8 cellular contexts compared by ENCODE assay signal in the genomic region with DNA sequence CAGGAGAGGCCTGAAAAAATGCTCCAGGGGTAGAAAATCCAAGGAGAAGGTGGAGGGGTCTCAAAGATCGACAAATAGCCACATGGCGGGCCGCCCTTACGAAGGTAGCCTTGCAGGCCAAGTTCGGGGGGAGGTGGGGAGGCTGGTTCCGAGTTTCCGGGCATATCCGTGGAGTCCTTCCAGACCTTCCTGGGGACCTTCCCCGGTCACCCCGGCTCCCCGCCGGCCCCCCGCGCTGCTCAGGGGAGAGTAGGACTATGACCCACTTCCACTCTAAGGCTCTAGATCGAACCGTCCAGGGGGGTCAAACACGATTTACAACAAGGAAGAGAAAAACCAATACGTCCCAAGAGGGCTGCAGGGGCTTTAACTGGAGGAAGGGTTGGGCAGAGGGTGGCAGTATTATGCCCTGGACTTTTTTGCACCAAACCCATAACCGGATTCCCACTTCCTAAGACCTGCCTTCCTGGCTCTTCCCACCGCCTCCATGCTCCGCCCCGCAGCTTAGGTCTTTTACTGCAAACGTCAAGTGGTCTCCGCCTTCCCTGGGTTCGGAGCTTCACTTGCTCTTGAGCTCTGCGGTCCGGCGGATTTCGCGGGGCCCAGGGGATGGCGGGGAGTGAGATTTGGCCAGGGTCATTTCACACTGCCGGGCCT. TPM values are rescaled to one million over a fixed set of nuclear protein-coding genes. Genes with fewer than 3 reads are reported as not detected.
DNase-seq lines count a peak whose midpoint lies in the region; ATAC-seq, FAIRE-seq and TF ChIP-seq lines count a peak whose summit lies in the region.

No MANE protein-coding gene starts in this region.

- H3K4me1 Mint-ChIP-seq in MCF 10A (ENCODE audit: insufficient read depth, unreplicated experiment): peaks cover 8% of the 10 kb centered on the region
- peaks cover 11 to 18% of the 10 kb centered on the region in 2 donors for H3K4me1 Mint-ChIP-seq in stimulated activated naive B cell treated with anti-CD40 and anti-IgM and Interleukin-4, amounts not matched to agents 10 μg/mL and 1 μg/mL and 100 μg/mL, for 72 hours
- H3K4me1 Mint-ChIP-seq in stimulated activated effector memory CD8-positive, alpha-beta T cell treated with anti-CD3 and anti-CD28 coated beads, Interleukin-12 subunit alpha, Interleukin-12 subunit beta, amount 100 ng/mL, for 72 hours: no peaks in the 10 kb centered on the region

- H3K36me3 Mint-ChIP-seq in MCF 10A (ENCODE audit: insufficient read depth, unreplicated experiment): peaks cover 6% of the 10 kb centered on the region
- no peaks in the 10 kb centered on the region for H3K36me3 Mint-ChIP-seq in stimulated activated naive B cell treated with anti-CD40 and anti-IgM and Interleukin-4, amounts not matched to agents 10 μg/mL and 1 μg/mL and 100 μg/mL, for 72 hours
- no peaks in the 10 kb centered on the region for H3K36me3 Mint-ChIP-seq in stimulated activated effector memory CD8-positive, alpha-beta T cell treated with anti-CD3 and anti-CD28 coated beads, Interleukin-12 subunit alpha, Interleukin-12 subunit beta, amount 100 ng/mL, for 72 hours

- TF ChIP-seq POLR2A in H54 (IDR thresholded peaks at IDR 0.05; ENCODE audit: low read depth, low read length): peak; percentile 27; the same call in 1 of the 2 replicates

- H3K27me3 Mint-ChIP-seq in MCF 10A (ENCODE audit: insufficient read depth, unreplicated experiment): no peaks in the 10 kb centered on the region
- H3K27me3 Mint-ChIP-seq in stimulated activated naive B cell treated with anti-CD40 and anti-IgM and Interleukin-4, amounts not matched to agents 10 μg/mL and 1 μg/mL and 100 μg/mL, for 72 hours: peaks cover 42 to 65% of the 10 kb centered on the region in 2 donors

- H3K27ac Mint-ChIP-seq in MCF 10A (ENCODE audit: low read depth, unreplicated experiment): peak overlapping the region; percentile 27
- no peak overlapping the region for H3K27ac Mint-ChIP-seq in stimulated activated naive B cell treated with anti-CD40 and anti-IgM and Interleukin-4, amounts not matched to agents 10 μg/mL and 1 μg/mL and 100 μg/mL, for 72 hours
- H3K27ac Mint-ChIP-seq in stimulated activated effector memory CD8-positive, alpha-beta T cell treated with anti-CD3 and anti-CD28 coated beads, Interleukin-12 subunit alpha, Interleukin-12 subunit beta, amount 100 ng/mL, for 72 hours: no peak overlapping the region

- CTCF ChIA-PET in MCF 10A (lab: Yijun Ruan, JAX): interaction anchor here (0.5 to 2.0 kb wide), 7 partner anchors 10 to 313 kb away, joined by 3 to 4 read pairs (median 3); no protein-coding TSS in a partner anchor

- no TSS peak for BruUV-seq in MCF 10A (replicated peaks; lab: Mats Ljungman, UMichigan)

- no peak for TF ChIP-seq CTCF in MCF 10A (IDR thresholded peaks at IDR 0.05; ENCODE audit: unreplicated experiment)

- H3K4me3 Mint-ChIP-seq in MCF 10A (ENCODE audit: unreplicated experiment): peak overlapping the region; percentile 76
- peak overlapping the region; percentile 63 to 80 for H3K4me3 Mint-ChIP-seq in stimulated activated naive B cell treated with anti-CD40 and anti-IgM and Interleukin-4, amounts not matched to agents 10 μg/mL and 1 μg/mL and 100 μg/mL, for 72 hours
- H3K4me3 Mint-ChIP-seq in stimulated activated effector memory CD8-positive, alpha-beta T cell treated with anti-CD3 and anti-CD28 coated beads, Interleukin-12 subunit alpha, Interleukin-12 subunit beta, amount 100 ng/mL, for 72 hours: no peak overlapping the region

- ATAC-seq in stimulated activated naive B cell treated with anti-CD40 and anti-IgM and Interleukin-4, amounts not matched to agents 10 μg/mL and 1 μg/mL and 100 μg/mL, for 72 hours (replicated peaks): peak; percentile 19 to 31
- ATAC-seq in stimulated activated effector memory CD8-positive, alpha-beta T cell treated with anti-CD3 and anti-CD28 coated beads, Interleukin-12 subunit alpha, Interleukin-12 subunit beta, amount 100 ng/mL, for 72 hours: no peak

- FAIRE-seq in H54 (lab: Jason Lieb, UNC): peak; percentile 69

- intact Hi-C loops in MCF 10A (cut with micrococcal nuclease): loop anchor here (1.0 kb wide), 2 partner anchors 158 to 232 kb away; no protein-coding TSS in a partner anchor

- DNase-seq in COLO668 (lab: John Stamatoyannopoulos, UW; ENCODE audit: unreplicated experiment) (peak; percentile 77), H54 (ENCODE audit: insufficient read length, low spot score) (peak; percentile 81), NCI-H345 treated with DMSO at 0.1 percent for 48 hours (lab: John Stamatoyannopoulos, UW; ENCODE audit: unreplicated experiment) (peak; percentile 82), MCF 10A (ENCODE audit: unreplicated experiment) (peak; percentile 68), iris pigment epithelial cell (ENCODE audit: low read depth) (peak; percentile 43), AML-193 (lab: John Stamatoyannopoulos, UW) (no peak)
- DNase-seq in stimulated activated naive B cell treated with anti-CD40 and anti-IgM and Interleukin-4, amounts not matched to agents 10 μg/mL and 1 μg/mL and 100 μg/mL, for 72 hours: no peak
- DNase-seq in stimulated activated effector memory CD8-positive, alpha-beta T cell treated with anti-CD3 and anti-CD28 coated beads, Interleukin-12 subunit alpha, Interleukin-12 subunit beta, amount 100 ng/mL, for 72 hours (ENCODE audit: low spot score in 2 of 2): no peak

- POLR2A ChIA-PET in MCF 10A (lab: Yijun Ruan, JAX): interaction anchor here (0.6 kb wide), 1 partner anchor 180 kb away, joined by 3 read pairs; no protein-coding TSS in a partner anchor

- no peaks in the 10 kb centered on the region for H3K9me3 Mint-ChIP-seq in MCF 10A (ENCODE audit: unreplicated experiment)
- H3K9me3 Mint-ChIP-seq in stimulated activated naive B cell treated with anti-CD40 and anti-IgM and Interleukin-4, amounts not matched to agents 10 μg/mL and 1 μg/mL and 100 μg/mL, for 72 hours: no peaks in the 10 kb centered on the region
- H3K9me3 Mint-ChIP-seq in stimulated activated effector memory CD8-positive, alpha-beta T cell treated with anti-CD3 and anti-CD28 coated beads, Interleukin-12 subunit alpha, Interleukin-12 subunit beta, amount 100 ng/mL, for 72 hours: no peaks in the 10 kb centered on the region

RNA-seq across cellular contexts. Expression of a gene that starts 0.8 kb away (rescaled TPM):
- total RNA-seq in MCF 10A (2022): 2.0 and 3.2 TPM in 2 replicates

Comparison
In these comparisons a context has a peak if more than half of its experiments do, and no peak if none do; other contexts are left out.
1. DNase-seq: peak in COLO668 (single experiment), H54 (single experiment), NCI-H345 treated with DMSO at 0.1 percent for 48 hours (single experiment), MCF 10A (single experiment) and iris pigment epithelial cell (single experiment); none in stimulated activated naive B cell treated with anti-CD40 and anti-IgM and Interleukin-4, amounts not matched to agents 10 μg/mL and 1 μg/mL and 100 μg/mL, for 72 hours (single experiment), AML-193 (0 of 2) and stimulated activated effector memory CD8-positive, alpha-beta T cell treated with anti-CD3 and anti-CD28 coated beads, Interleukin-12 subunit alpha, Interleukin-12 subunit beta, amount 100 ng/mL, for 72 hours (0 of 2).